Comparison of ENCODE assay signal across 12 cellular contexts in genomic region chr4:89708903-89709361, GRCh38.
DNase-seq lines count a peak whose midpoint lies in the region; ATAC-seq and TF ChIP-seq lines count a peak whose summit lies in the region.
"Had no signal": no experiment of that assay in that cellular context is flagged by ENCODE, and none has a peak within 500 bp of the region (broad histone marks: within the 10 kb centered on the region; RNA-seq: fewer than 3 reads in every experiment).

No MANE protein-coding gene starts in this region.

- 27 to 35% methylated on average over 2 of the region's 2 CpGs for WGBS in sigmoid colon, 2 donors
- 49 to 59% methylated on average over 2 of the region's 2 CpGs for WGBS in lower leg skin, 2 donors

- ATAC-seq in CD4-positive, alpha-beta T cell (ENCODE audit: poor library complexity), result peak; percentile 44
- no peak for ATAC-seq in GM21360 (IDR thresholded peaks at IDR 0.05; ENCODE audit: unreplicated experiment)
- ATAC-seq: left lobe of liver; stimulated activated naive CD8-positive, alpha-beta T cell treated with anti-CD3 and anti-CD28 coated beads, Interleukin-15, Interleukin-2, amounts not matched to agents 100 U/mL and 50 U/mL, for 24 hours had no signal

- no peak overlapping the region for H3K9ac ChIP-seq in SK-N-MC (ENCODE audit: insufficient read length)

- POLR2A ChIA-PET in CD4-positive, alpha-beta T cell (lab: Charles Lee), result no interaction called here

- no peak for DNase-seq in CD4-positive, alpha-beta T cell
- no peak for DNase-seq in SK-N-MC (ENCODE audit: low read depth, low spot score)
- DNase-seq in fibroblast of villous mesenchyme (ENCODE audit: low read depth), result peak; percentile 83
- no peak for DNase-seq in osteoblast (ENCODE audit: insufficient read length, low spot score, missing footprints)
- no peak for DNase-seq in sigmoid colon
- no peak for DNase-seq in lower leg skin (ENCODE audit: low spot score in 2 of 2)
- no peak for DNase-seq in ureter (ENCODE audit: low spot score)
- DNase-seq: effector CD8-positive, alpha-beta T cell; MV-4-11; stimulated activated naive CD8-positive, alpha-beta T cell treated with anti-CD3 and anti-CD28 coated beads, Interleukin-15, Interleukin-2, amounts not matched to agents 100 U/mL and 50 U/mL, for 24 hours had no signal

- H4K20me1 ChIP-seq in osteoblast (ENCODE audit: insufficient read depth, low read length), result no peaks in the 10 kb centered on the region

- H3K4me2 ChIP-seq in osteoblast (ENCODE audit: insufficient read depth, low read length), result no peak overlapping the region

- TF ChIP-seq POLR2A in sigmoid colon (IDR thresholded peaks at IDR 0.05) (no peak), lower leg skin (IDR thresholded peaks at IDR 0.05) (no peak)

- H3K4me3 ChIP-seq in SK-N-MC (no peak overlapping the region), fibroblast of villous mesenchyme (ENCODE audit: low read depth, low read length) (no peak overlapping the region), osteoblast (ENCODE audit: insufficient read depth, low read length) (no peak overlapping the region), sigmoid colon (no peak overlapping the region), lower leg skin (ENCODE audit: low read depth, poor library complexity, severe bottlenecking) (no peak overlapping the region)

- H3K4me1 ChIP-seq in osteoblast (ENCODE audit: insufficient read depth, low read length), result peaks cover 10% of the 10 kb centered on the region
- H3K4me1 ChIP-seq in sigmoid colon, result no peaks in the 10 kb centered on the region

- H3K36me3 Mint-ChIP-seq in CD4-positive, alpha-beta T cell (ENCODE audit: low read depth), result no peaks in the 10 kb centered on the region

- no peak for TF ChIP-seq EP300 in sigmoid colon (IDR thresholded peaks at IDR 0.05)

- no peaks in the 10 kb centered on the region for H3K9me3 ChIP-seq in CD4-positive, alpha-beta T cell (ENCODE audit: control insufficient read depth, low read length)
- H3K9me3 ChIP-seq in SK-N-MC (ENCODE audit: low read depth, low read length) (no peaks in the 10 kb centered on the region), osteoblast (ENCODE audit: low read depth, low read length) (no peaks in the 10 kb centered on the region), sigmoid colon (no peaks in the 10 kb centered on the region)

- no peaks in the 10 kb centered on the region for H3K27me3 Mint-ChIP-seq in CD4-positive, alpha-beta T cell

- H3K27me3 ChIP-seq in CD4-positive, alpha-beta T cell (ENCODE audit: control insufficient read depth, insufficient read depth, low read length), result no peaks in the 10 kb centered on the region
- no peaks in the 10 kb centered on the region for H3K27me3 ChIP-seq in osteoblast (ENCODE audit: insufficient read depth, low read length)
- H3K27me3 ChIP-seq in sigmoid colon, result no peaks in the 10 kb centered on the region

- intact Hi-C loops in CD4-positive, alpha-beta T cell (cut with DNase I, micrococcal nuclease), result no loop called here
- intact Hi-C loops in sigmoid colon (cut with DNase I), result no loop called here
- intact Hi-C loops in lower leg skin (cut with DNase I; ENCODE audit: low total_unique reads), result no loop called here

- H3K27ac Mint-ChIP-seq in CD4-positive, alpha-beta T cell, result no peak overlapping the region

- H3K79me2 ChIP-seq in osteoblast (ENCODE audit: insufficient read depth, low read length), result no peaks in the 10 kb centered on the region

- H3K4me1 Mint-ChIP-seq in CD4-positive, alpha-beta T cell (ENCODE audit: low read depth), result peaks cover 5% of the 10 kb centered on the region

- H2AFZ ChIP-seq in osteoblast (ENCODE audit: low read length), result peak overlapping the region; percentile 88

- no peaks in the 10 kb centered on the region for H3K9me3 Mint-ChIP-seq in CD4-positive, alpha-beta T cell

- H3K36me3 ChIP-seq in SK-N-MC (ENCODE audit: insufficient read depth, low read length), result no peaks in the 10 kb centered on the region
- H3K36me3 ChIP-seq in osteoblast (ENCODE audit: insufficient read depth, low read length), result no peaks in the 10 kb centered on the region
- H3K36me3 ChIP-seq in sigmoid colon, result no peaks in the 10 kb centered on the region

- CTCF ChIA-PET in CD4-positive, alpha-beta T cell (lab: Charles Lee), result interaction anchor here (0.6 kb wide), 1 partner anchor 1228 kb away, joined by 4 read pairs; no protein-coding TSS in a partner anchor

- TF ChIP-seq CTCF in CD4-positive, alpha-beta T cell (IDR thresholded peaks at IDR 0.05), result no peak
- no peak for TF ChIP-seq CTCF in fibroblast of villous mesenchyme (IDR thresholded peaks at IDR 0.05; ENCODE audit: insufficient read depth, low read depth, low read length)
- TF ChIP-seq CTCF in osteoblast (IDR thresholded peaks at IDR 0.05; ENCODE audit: extremely low read depth, low read depth, low read length), result no peak
- TF ChIP-seq CTCF in sigmoid colon (IDR thresholded peaks at IDR 0.05), result no peak
- no peak for TF ChIP-seq CTCF in lower leg skin (IDR thresholded peaks at IDR 0.05)

- H3K4me3 Mint-ChIP-seq in CD4-positive, alpha-beta T cell, result no peak overlapping the region

- H3K27ac ChIP-seq in CD4-positive, alpha-beta T cell (ENCODE audit: low read depth, low read length), result no peak overlapping the region
- H3K27ac ChIP-seq in SK-N-MC, result peak overlapping the region; percentile 96
- peak overlapping the region; percentile 20 for H3K27ac ChIP-seq in osteoblast (ENCODE audit: low read depth, low read length)
- peak overlapping the region in 1 of 4 donors; percentile 33 for H3K27ac ChIP-seq in sigmoid colon
